Comparison of ENCODE assay signal across 2 cellular contexts in genomic region chr9:128027166-128027539, GRCh38.
TF ChIP-seq lines count a peak whose summit lies in the region.

No MANE protein-coding gene starts in this region.

TF ChIP-seq in IMR-90, 13 proteins besides CTCF, POLR2A, EP300 and RAD21:
- TF ChIP-seq CEBPB (IDR thresholded peaks at IDR 0.05; ENCODE audit: low read depth, low read length) (peak; percentile 41; the same call in 1 of the 2 replicates), MAZ (IDR thresholded peaks at IDR 0.05; ENCODE audit: borderline replicate concordance, low read depth, low read length) (no peak)

TF ChIP-seq in endothelial cell of umbilical vein, 7 proteins besides CTCF, POLR2A, EP300 and RAD21:
- TF ChIP-seq MYC (IDR thresholded peaks at IDR 0.05; ENCODE audit: low read depth, low read length): no peak
- no peak for TF ChIP-seq POLR2AphosphoS5 (IDR thresholded peaks at IDR 0.05; ENCODE audit: insufficient read depth, low read depth, low read length)
- TF ChIP-seq, protein P1, sequence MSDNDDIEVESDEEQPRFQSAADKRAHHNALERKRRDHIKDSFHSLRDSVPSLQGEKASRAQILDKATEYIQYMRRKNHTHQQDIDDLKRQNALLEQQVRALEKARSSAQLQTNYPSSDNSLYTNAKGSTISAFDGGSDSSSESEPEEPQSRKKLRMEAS (IDR thresholded peaks at IDR 0.05; ENCODE audit: insufficient read depth, insufficient read length): no peak
- TF ChIP-seq EZH2 (IDR thresholded peaks at IDR 0.05; ENCODE audit: borderline replicate concordance, low read depth, low read length, severe bottlenecking): no peak
- TF ChIP-seq FOS (IDR thresholded peaks at IDR 0.05; ENCODE audit: borderline replicate concordance, insufficient read depth, low read length): no peak
- TF ChIP-seq JUN (IDR thresholded peaks at IDR 0.05; ENCODE audit: borderline replicate concordance, insufficient read depth, insufficient read length, low read depth): no peak
- no peak for TF ChIP-seq GATA2 (IDR thresholded peaks at IDR 0.05; ENCODE audit: insufficient read depth, insufficient read length, low read depth, low read length)
